Comparison of ENCODE assay signal across 8 cellular contexts in genomic region chrX:9465380-9466114, GRCh38. TPM values are rescaled to one million over a fixed set of nuclear protein-coding genes. Genes with fewer than 3 reads are reported as not detected.
A peak's percentile ranks its signal among the peaks of the same experiment; 100 is the strongest.
DNase-seq lines count a peak whose midpoint lies in the region; ATAC-seq and TF ChIP-seq lines count a peak whose summit lies in the region.

No MANE protein-coding gene starts in this region.

- ATAC-seq in IMR-90 (ENCODE audit: low read depth) (peak; percentile 2; the same call in 1 of the 2 replicates), esophagus mucosa (peak; percentile 6), HG02970 (IDR thresholded peaks at IDR 0.05; ENCODE audit: low FRiP score, unreplicated experiment) (no peak)
- peak; percentile 9 for ATAC-seq in activated CD8-positive, alpha-beta T cell treated with anti-CD3 and anti-CD28 coated beads for 36 hours

- H4K91ac ChIP-seq in IMR-90 (ENCODE audit: insufficient read depth, low read depth, low read length) (no peak overlapping the region), neuronal stem cell (ENCODE audit: low read depth, low read length, poor library complexity) (no peak overlapping the region)

- no peak overlapping the region for H2BK20ac ChIP-seq in IMR-90 (ENCODE audit: low read depth, low read length)

- peak; percentile 48 for DNase-seq in NCI-H2227 (lab: John Stamatoyannopoulos, UW; ENCODE audit: unreplicated experiment)
- no peak for DNase-seq in NCI-H2227 treated with DMSO at 0.1 percent for 48 hours (lab: John Stamatoyannopoulos, UW)
- DNase-seq in IMR-90: no peak
- DNase-seq in activated CD8-positive, alpha-beta T cell treated with anti-CD3 and anti-CD28 coated beads for 36 hours: peak; percentile 27
- no peak for DNase-seq in neuronal stem cell (ENCODE audit: low spot score)
- no peak for DNase-seq in NCI-H1436 treated with DMSO at 0.1 percent for 48 hours (lab: John Stamatoyannopoulos, UW)

- peaks cover 12% of the 10 kb centered on the region for H4K20me1 ChIP-seq in IMR-90 (ENCODE audit: insufficient read depth, low read length)

- peaks cover 44% of the 10 kb centered on the region for H3K4me1 Mint-ChIP-seq in activated CD8-positive, alpha-beta T cell treated with anti-CD3 and anti-CD28 coated beads for 36 hours (ENCODE audit: low read depth)

- H3K36me3 ChIP-seq in IMR-90 (ENCODE audit: control insufficient read depth, insufficient read depth, low read length) (peaks cover 1% of the 10 kb centered on the region), neuronal stem cell (replicated peaks in 1 of 2; ENCODE audit: control insufficient read depth in 2 of 2, insufficient read depth in 2 of 2, low read length in 2 of 2) (peaks cover 0 to 8% of the 10 kb centered on the region in 2 donors)

- POLR2A ChIA-PET in IMR-90 (lab: Charles Lee; ENCODE audit: unreplicated experiment): no interaction called here
- POLR2A ChIA-PET in activated CD8-positive, alpha-beta T cell treated with anti-CD3 and anti-CD28 coated beads for 36 hours (lab: Charles Lee): no interaction called here

- H3K4me3 Mint-ChIP-seq in activated CD8-positive, alpha-beta T cell treated with anti-CD3 and anti-CD28 coated beads for 36 hours: peak overlapping the region; percentile 76

- peaks cover 4 to 14% of the 10 kb centered on the region in 2 experiments; a peak in 3 of 4 replicates for H3K79me1 ChIP-seq in IMR-90 (ENCODE audit: low read depth in 1 of 2, low read length in 2 of 2)
- no peaks in the 10 kb centered on the region for H3K79me1 ChIP-seq in neuronal stem cell (ENCODE audit: low read depth, low read length)

- TF ChIP-seq RAD21 in IMR-90 (IDR thresholded peaks at IDR 0.05; ENCODE audit: low read length): no peak

- peak overlapping the region; percentile 94 for H3K9ac ChIP-seq in IMR-90 (ENCODE audit: low read depth, low read length)
- H3K9ac ChIP-seq in neuronal stem cell (ENCODE audit: low read depth, low read length, poor library complexity): peak overlapping the region; percentile 81

- TF ChIP-seq CTCF in IMR-90 (conservative IDR thresholded peaks at IDR 0.05; ENCODE audit: low read depth, low read length): no peak
- TF ChIP-seq CTCF in activated CD8-positive, alpha-beta T cell treated with anti-CD3 and anti-CD28 coated beads for 36 hours (IDR thresholded peaks at IDR 0.05): no peak

- 0 out of 2 replicates have a peak overlapping the region, but pooled peaks have one; percentile 76 for H2BK120ac ChIP-seq in IMR-90 (ENCODE audit: low read depth, low read length)
- no peak overlapping the region for H2BK120ac ChIP-seq in neuronal stem cell (ENCODE audit: low read depth, low read length)

- H3K4me3 ChIP-seq in IMR-90 (ENCODE audit: insufficient read depth, low read depth, low read length): peak overlapping the region; percentile 60
- peak overlapping the region; percentile 51 to 86 for H3K4me3 ChIP-seq in neuronal stem cell (ENCODE audit: low read length in 2 of 2)

- CTCF ChIA-PET in IMR-90 (lab: Yijun Ruan, JAX): no interaction called here
- CTCF ChIA-PET in activated CD8-positive, alpha-beta T cell treated with anti-CD3 and anti-CD28 coated beads for 36 hours (lab: Charles Lee): no interaction called here

- H4K8ac ChIP-seq in IMR-90 (ENCODE audit: low read depth in 2 of 2, low read length in 2 of 2) (no peak overlapping the region), neuronal stem cell (ENCODE audit: low read depth, low read length) (no peak overlapping the region)

- peak overlapping the region; percentile 71 for H3K27ac Mint-ChIP-seq in activated CD8-positive, alpha-beta T cell treated with anti-CD3 and anti-CD28 coated beads for 36 hours

- BruUV-seq in IMR-90 (replicated peaks; lab: Mats Ljungman, UMichigan): no TSS peak

- H3K4me2 ChIP-seq in IMR-90 (ENCODE audit: low read depth, low read length): peak overlapping the region; percentile 99
- H3K4me2 ChIP-seq in neuronal stem cell (ENCODE audit: insufficient read depth, low read length, poor library complexity, severe bottlenecking): peak overlapping the region; percentile 56

- peak overlapping the region; percentile 72 for H2AFZ ChIP-seq in IMR-90 (replicated peaks; ENCODE audit: low read length, poor library complexity)
- H2AFZ ChIP-seq in neuronal stem cell (ENCODE audit: low read length): peak overlapping the region; percentile 78

- H2BK5ac ChIP-seq in IMR-90 (ENCODE audit: low read depth, low read length, poor library complexity, severe bottlenecking): peak overlapping the region; percentile 81
- peak overlapping the region; percentile 53 for H2BK5ac ChIP-seq in neuronal stem cell (ENCODE audit: low read length)

- intact Hi-C loops in IMR-90 (cut with micrococcal nuclease): loop anchor here (1.0 to 5.0 kb wide), 3 partner anchors 217 to 648 kb away; no protein-coding TSS in a partner anchor
- intact Hi-C loops in activated CD8-positive, alpha-beta T cell treated with anti-CD3 and anti-CD28 coated beads for 36 hours (cut with micrococcal nuclease): loop anchor here (10.0 kb wide), 2 partner anchors 181 to 239 kb away; no protein-coding TSS in a partner anchor

- H3K18ac ChIP-seq in IMR-90 (ENCODE audit: low read depth, low read length) (peak overlapping the region; percentile 14; the same call in 1 of the 2 replicates), neuronal stem cell (ENCODE audit: low read length) (peak overlapping the region; percentile 71)

- H2AK9ac ChIP-seq in IMR-90 (replicated peaks; ENCODE audit: low read depth, low read length, poor library complexity): no peak overlapping the region

- H3K23ac ChIP-seq in IMR-90 (ENCODE audit: low read depth, low read length): no peak overlapping the region
- peak overlapping the region; percentile 31 for H3K23ac ChIP-seq in neuronal stem cell (ENCODE audit: low read depth, low read length, poor library complexity)

- H3K27ac ChIP-seq in IMR-90 (ENCODE audit: insufficient read depth, low read length) (peak overlapping the region; percentile 86), neuronal stem cell (replicated peaks; ENCODE audit: low read length) (peak overlapping the region; percentile 31)

- no peaks in the 10 kb centered on the region for H3K9me3 Mint-ChIP-seq in activated CD8-positive, alpha-beta T cell treated with anti-CD3 and anti-CD28 coated beads for 36 hours

- H3K4ac ChIP-seq in IMR-90 (ENCODE audit: low read depth, low read length): 0 out of 2 replicates have a peak overlapping the region, but pooled peaks have one; percentile 83
- no peak overlapping the region for H3K4ac ChIP-seq in neuronal stem cell (ENCODE audit: low read length)

- no peaks in the 10 kb centered on the region for H3K9me1 ChIP-seq in IMR-90 (ENCODE audit: insufficient read depth, low read length)

- H2BK15ac ChIP-seq in IMR-90 (ENCODE audit: low read depth, low read length) (no peak overlapping the region), neuronal stem cell (ENCODE audit: low read length) (no peak overlapping the region)

- 9% methylated on average over 45 of the region's 87 CpGs; no CpG with 5 or more reads in 1 of the 2 experiments for WGBS in IMR-90 (ENCODE audit: extremely low coverage in 2 of 2, insufficient read length in 1 of 2), 2 experiments
- no CpG with 5 or more reads among the region's 87 CpGs for WGBS in neuronal stem cell (ENCODE audit: extremely low coverage in 2 of 2, insufficient read length in 2 of 2, insufficient replicate concordance in 1 of 2), 2 donors

- H3K36me3 Mint-ChIP-seq in activated CD8-positive, alpha-beta T cell treated with anti-CD3 and anti-CD28 coated beads for 36 hours (ENCODE audit: low read depth): peaks cover 5% of the 10 kb centered on the region

- H3K56ac ChIP-seq in IMR-90 (ENCODE audit: extremely low read depth, insufficient read depth, low read length): no peak overlapping the region

- TF ChIP-seq POLR2A in IMR-90 (IDR thresholded peaks at IDR 0.05; ENCODE audit: low read depth, low read length): no peak

- no peak overlapping the region for H4K5ac ChIP-seq in IMR-90 (ENCODE audit: low read depth, low read length)

- H3K27me3 Mint-ChIP-seq in activated CD8-positive, alpha-beta T cell treated with anti-CD3 and anti-CD28 coated beads for 36 hours: no peaks in the 10 kb centered on the region

- no peak overlapping the region for H2BK12ac ChIP-seq in neuronal stem cell (ENCODE audit: low read length)

- H2AK5ac ChIP-seq in IMR-90 (ENCODE audit: low read depth, low read length) (no peak overlapping the region), neuronal stem cell (ENCODE audit: low read depth, low read length) (no peak overlapping the region)

- H3K9me3 ChIP-seq in IMR-90 (ENCODE audit: control insufficient read depth, insufficient read depth, low read length) (no peaks in the 10 kb centered on the region), neuronal stem cell (replicated peaks in 1 of 2; ENCODE audit: control insufficient read depth in 2 of 2, insufficient read depth in 1 of 2, low read depth in 1 of 2, low read length in 2 of 2) (no peaks in the 10 kb centered on the region)

- H3K4me1 ChIP-seq in IMR-90 (ENCODE audit: control insufficient read depth, insufficient read depth, low read length) (peaks cover 3% of the 10 kb centered on the region; the same call in 1 of the 2 replicates), neuronal stem cell (ENCODE audit: control insufficient read depth in 2 of 2, insufficient read depth in 1 of 2, low read depth in 1 of 2, low read length in 2 of 2) (peaks cover 5 to 8% of the 10 kb centered on the region in 2 donors)

- no peaks in the 10 kb centered on the region for H3K27me3 ChIP-seq in IMR-90 (ENCODE audit: control insufficient read depth, insufficient read depth, low read length)
- H3K27me3 ChIP-seq in neuronal stem cell (ENCODE audit: control insufficient read depth in 3 of 3, insufficient read depth in 3 of 3, low read depth in 1 of 3, low read length in 3 of 3): no peaks in the 10 kb centered on the region

- H3K14ac ChIP-seq in IMR-90 (replicated peaks; ENCODE audit: low read depth, low read length): no peak overlapping the region; the same call in 1 of the 2 replicates
- no peak overlapping the region for H3K14ac ChIP-seq in neuronal stem cell (ENCODE audit: low read length)

- dilution Hi-C loops in IMR-90 (cut with HindIII; ENCODE audit: low sequenced_read_pairs, unreplicated experiment): no loop called here

- in situ Hi-C loops in IMR-90 (cut with MboI; ENCODE audit: low sequenced_read_pairs): loop anchor here (25.0 kb wide), 1 partner anchor 503 kb away; no protein-coding TSS in a partner anchor

TF ChIP-seq in IMR-90, 13 proteins besides CTCF, POLR2A, EP300 and RAD21 (continues in another document):
- TF ChIP-seq MAZ (IDR thresholded peaks at IDR 0.05; ENCODE audit: borderline replicate concordance, low read depth, low read length) (no peak; the same call in 1 of the 2 replicates), BHLHE40 (IDR thresholded peaks at IDR 0.05; ENCODE audit: low read depth, low read length) (no peak), RCOR1 (IDR thresholded peaks at IDR 0.05; ENCODE audit: insufficient replicate concordance, low read length) (no peak), CEBPB (IDR thresholded peaks at IDR 0.05; ENCODE audit: low read depth, low read length) (no peak)

RNA-seq across cellular contexts. Expression of gene TBL1X, which starts 0.7 kb away (rescaled TPM):
- total RNA-seq in IMR-90 (2012; rRNA removed): 20.8 and 21.1 TPM in 2 replicates
- polyA plus RNA-seq in IMR-90 (2012; rRNA removed): 11.5 and 16.2 TPM in 2 replicates
- polyA plus RNA-seq in IMR-90 (2012; cell fraction: cytosol; rRNA removed): 11.7 and 12.3 TPM in 2 replicates
- polyA plus RNA-seq in IMR-90 (2012; cell fraction: nucleus; rRNA removed; ENCODE audit: low replicate concordance): 18.6 and 30.7 TPM in 2 replicates
- total RNA-seq in activated CD8-positive, alpha-beta T cell treated with anti-CD3 and anti-CD28 coated beads for 36 hours: 10 to 100 TPM; 28.9 to 32.0 TPM
- 21.8 TPM for total RNA-seq in esophagus mucosa
- 47.0 TPM for polyA plus RNA-seq in neuronal stem cell (2013, experiment 1 of 2)
- 46.6 TPM for polyA plus RNA-seq in neuronal stem cell (2013, experiment 2 of 2)

Comparison
In these comparisons a context has a peak if more than half of its experiments do, and no peak if none do; other contexts are left out.
1. DNase-seq: peak in NCI-H2227 (single experiment) and activated CD8-positive, alpha-beta T cell treated with anti-CD3 and anti-CD28 coated beads for 36 hours (single experiment); none in NCI-H2227 treated with DMSO at 0.1 percent for 48 hours (single experiment), IMR-90 (single experiment), neuronal stem cell (single experiment) and NCI-H1436 treated with DMSO at 0.1 percent for 48 hours (single experiment).